ENCODE assay signal across 8 cellular contexts in the genomic region with DNA sequence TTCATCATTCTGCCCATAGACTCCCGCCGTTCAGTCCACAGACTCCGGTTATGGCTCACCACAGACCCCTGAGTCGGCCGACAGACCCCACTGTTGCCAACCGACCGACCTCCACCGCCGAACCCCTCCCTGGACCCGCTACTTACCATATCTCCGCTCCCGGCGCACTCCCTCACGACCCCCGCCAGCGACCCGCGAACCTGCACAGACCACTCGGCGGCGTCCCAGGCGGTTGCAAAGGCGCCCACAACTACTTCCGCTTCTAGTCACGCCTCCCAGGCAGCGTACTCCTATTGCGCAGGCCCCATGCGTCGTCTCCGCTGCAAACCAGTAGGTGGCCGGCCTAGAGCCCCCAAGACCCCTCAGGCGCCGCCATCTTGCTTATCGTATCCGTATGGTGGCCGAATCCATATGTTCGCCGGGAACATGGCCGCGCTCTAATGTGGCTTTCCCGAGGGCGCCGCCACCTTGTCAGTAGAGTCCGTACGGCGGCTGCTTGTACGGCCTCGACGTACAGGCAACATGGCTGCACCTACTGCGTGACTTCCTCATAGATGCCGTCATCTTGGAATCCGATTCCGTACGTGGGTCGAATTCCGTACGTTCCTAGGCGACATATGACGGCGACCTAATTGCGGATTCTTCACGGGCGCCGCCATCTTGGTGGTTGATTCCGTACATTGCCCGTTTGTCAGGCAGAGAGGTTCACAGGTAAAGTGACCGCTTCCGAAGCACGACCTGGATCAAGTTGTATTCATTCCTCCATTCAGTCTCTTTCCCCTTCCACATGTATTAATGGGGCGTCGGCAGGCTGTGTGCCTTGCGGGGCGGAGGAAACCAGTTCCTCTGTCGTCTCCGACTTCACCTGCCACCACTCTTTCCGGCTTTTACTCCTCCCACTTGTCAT. TPM values are rescaled to one million over a fixed set of nuclear protein-coding genes. Genes with fewer than 3 reads are reported as not detected.
A peak's percentile ranks its signal among the peaks of the same experiment; 100 is the strongest.
DNase-seq lines count a peak whose midpoint lies in the region; ATAC-seq, FAIRE-seq and TF ChIP-seq lines count a peak whose summit lies in the region.

A gene (minus strand): TSS at position 252 of the 907 bp plus-strand sequence. CDS start 103 bp downstream, at position 149.

- TF ChIP-seq CTCF in A549 (IDR thresholded peaks at IDR 0.05) (no peak), body of pancreas (IDR thresholded peaks at IDR 0.05) (peak in 4 of 7 experiments; percentile 74 to 83 (median 78)), sigmoid colon (IDR thresholded peaks at IDR 0.05) (peak; percentile 43 to 49 (median 47))

- no peaks in the 10 kb centered on the region for H3K27me3 ChIP-seq in body of pancreas
- H3K27me3 ChIP-seq in sigmoid colon, result no peaks in the 10 kb centered on the region

- H3K9me3 ChIP-seq in A549 (no peaks in the 10 kb centered on the region), body of pancreas (no peaks in the 10 kb centered on the region), sigmoid colon (no peaks in the 10 kb centered on the region)

- intact Hi-C loops in body of pancreas (cut with DNase I) (loop anchor here (10.0 kb wide), 1 partner anchor 67 kb away; no protein-coding TSS in a partner anchor), sigmoid colon (cut with DNase I) (loop anchor here (5.0 to 10.0 kb wide), 4 partner anchors 365 to 1743 kb away; a partner anchor contains a TSS)

- no peak for TF ChIP-seq EP300 in A549 (IDR thresholded peaks at IDR 0.05)
- peak in 1 of 4 donors; percentile 11 for TF ChIP-seq EP300 in sigmoid colon (IDR thresholded peaks at IDR 0.05)

- CTCF ChIA-PET in A549 (lab: Yijun Ruan, JAX), result interaction anchor here (1.7 kb wide), 1 partner anchor 70 kb away, joined by 8 read pairs; no protein-coding TSS in a partner anchor

- no peak for TF ChIP-seq RAD21 in A549 (conservative IDR thresholded peaks at IDR 0.05 in 1 of 2, IDR thresholded peaks at IDR 0.05 in 1 of 2)

- H3K4me1 ChIP-seq in A549 (peaks cover 5% of the 10 kb centered on the region; the same call in 1 of the 3 replicates), body of pancreas (peaks cover 12% of the 10 kb centered on the region), sigmoid colon (peaks cover 0 to 12% (median 8%) of the 10 kb centered on the region in 4 donors)

- peak; percentile 61 for FAIRE-seq in A549 (lab: Jason Lieb, UNC)
- peak; percentile 94 for FAIRE-seq in TTC549 (lab: Jason Lieb, UNC)

- H3K27ac ChIP-seq in A549 (peak within 1 kb of the TSS; percentile 74 to 96), body of pancreas (peak within 1 kb of the TSS; percentile 86 to 96 (median 94)), sigmoid colon (peak within 1 kb of the TSS; percentile 81 to 88 (median 86))

- peak; percentile 95 to 97 for ATAC-seq in A549
- ATAC-seq in HG03066 (IDR thresholded peaks at IDR 0.05; ENCODE audit: low read depth, unreplicated experiment), result peak; percentile 91
- peak; percentile 96 for ATAC-seq in body of pancreas

- peak within 1 kb of the TSS; percentile 70 for H3K4me3 ChIP-seq in A549
- H3K4me3 ChIP-seq in body of pancreas, result peak within 1 kb of the TSS; percentile 82 to 92
- H3K4me3 ChIP-seq in sigmoid colon, result peak within 1 kb of the TSS; percentile 68 to 85 (median 75)

- DNase-seq in A549 (ENCODE audit: low read depth in 1 of 2, low spot score in 1 of 2) (peak; percentile 81 to 99), NCI-H2107 treated with DMSO at 0.1 percent for 48 hours (lab: John Stamatoyannopoulos, UW; ENCODE audit: unreplicated experiment) (peak; percentile 98), body of pancreas (peak; percentile 94 to 99 (median 98)), iPS DF 19.7 (ENCODE audit: low read depth, low spot score) (peak; percentile 92), sigmoid colon (peak; percentile 99)

- peak within 1 kb of the TSS; percentile 90 for H3K4me2 ChIP-seq in A549

- POLR2A ChIA-PET in A549 (lab: Yijun Ruan, JAX), result no interaction called here

- H3K36me3 ChIP-seq in body of pancreas (replicated peaks in 1 of 2; ENCODE audit: insufficient read depth in 1 of 2, low read depth in 2 of 2) (peaks cover 8 to 14% of the 10 kb centered on the region in 2 donors), sigmoid colon (peaks cover 0 to 34% (median 5%) of the 10 kb centered on the region in 4 donors)

- WGBS in A549 (ENCODE audit: missing lambda C conversion rate), result 2% methylated on average over 40 of the region's 76 CpGs
- WGBS in body of pancreas, 2 donors, result 0 to 1% methylated on average over 30 to 76 of the region's 76 CpGs
- WGBS in sigmoid colon, 2 donors, result 0% methylated on average over 76 of the region's 76 CpGs

- peak; percentile 67 for TF ChIP-seq POLR2A in A549 (IDR thresholded peaks at IDR 0.05; ENCODE audit: low read length)
- peak; percentile 75 for TF ChIP-seq POLR2A in GM18526 (IDR thresholded peaks at IDR 0.05; ENCODE audit: extremely low read depth, insufficient read length)
- TF ChIP-seq POLR2A in body of pancreas (IDR thresholded peaks at IDR 0.05), result peak in 2 of 3 donors; percentile 67 to 70
- TF ChIP-seq POLR2A in sigmoid colon (IDR thresholded peaks at IDR 0.05), result peak in 1 of 2 donors; percentile 22

TF ChIP-seq in A549, 52 proteins besides CTCF, POLR2A, EP300 and RAD21 (continues in another document):
- TF ChIP-seq HOXB5 (CRISPR knock-in tag; IDR thresholded peaks at IDR 0.05) (peak; percentile 50; the same call in 1 of the 2 replicates), JUN (IDR thresholded peaks at IDR 0.05) (peak in 1 of 2 experiments; percentile 24; a peak in 1 of 5 replicates), SREBF2 (IDR thresholded peaks at IDR 0.05) (no peak), ZNF302 (CRISPR knock-in tag; IDR thresholded peaks at IDR 0.05) (no peak), CHD4 (IDR thresholded peaks at IDR 0.05; ENCODE audit: borderline replicate concordance) (no peak), RNF2 (IDR thresholded peaks at IDR 0.05; ENCODE audit: borderline replicate concordance, low read depth) (no peak), HOXB13 (CRISPR knock-in tag; IDR thresholded peaks at IDR 0.05; ENCODE audit: low read depth) (peak; percentile 82), FOSB (CRISPR knock-in tag; IDR thresholded peaks at IDR 0.05) (no peak), HDAC2 (IDR thresholded peaks at IDR 0.05) (no peak), RCOR1 (IDR thresholded peaks at IDR 0.05; ENCODE audit: low read depth, low read length) (no peak), GATA3 (IDR thresholded peaks at IDR 0.05; ENCODE audit: borderline replicate concordance) (no peak), HOXA7 (CRISPR knock-in tag; IDR thresholded peaks at IDR 0.05) (no peak)
- TF ChIP-seq, protein P1, sequence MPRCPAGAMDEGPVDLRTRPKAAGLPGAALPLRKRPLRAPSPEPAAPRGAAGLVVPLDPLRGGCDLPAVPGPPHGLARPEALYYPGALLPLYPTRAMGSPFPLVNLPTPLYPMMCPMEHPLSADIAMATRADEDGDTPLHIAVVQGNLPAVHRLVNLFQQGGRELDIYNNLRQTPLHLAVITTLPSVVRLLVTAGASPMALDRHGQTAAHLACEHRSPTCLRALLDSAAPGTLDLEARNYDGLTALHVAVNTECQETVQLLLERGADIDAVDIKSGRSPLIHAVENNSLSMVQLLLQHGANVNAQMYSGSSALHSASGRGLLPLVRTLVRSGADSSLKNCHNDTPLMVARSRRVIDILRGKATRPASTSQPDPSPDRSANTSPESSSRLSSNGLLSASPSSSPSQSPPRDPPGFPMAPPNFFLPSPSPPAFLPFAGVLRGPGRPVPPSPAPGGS (IDR thresholded peaks at IDR 0.05), result no peak
- TF ChIP-seq, protein P2, sequence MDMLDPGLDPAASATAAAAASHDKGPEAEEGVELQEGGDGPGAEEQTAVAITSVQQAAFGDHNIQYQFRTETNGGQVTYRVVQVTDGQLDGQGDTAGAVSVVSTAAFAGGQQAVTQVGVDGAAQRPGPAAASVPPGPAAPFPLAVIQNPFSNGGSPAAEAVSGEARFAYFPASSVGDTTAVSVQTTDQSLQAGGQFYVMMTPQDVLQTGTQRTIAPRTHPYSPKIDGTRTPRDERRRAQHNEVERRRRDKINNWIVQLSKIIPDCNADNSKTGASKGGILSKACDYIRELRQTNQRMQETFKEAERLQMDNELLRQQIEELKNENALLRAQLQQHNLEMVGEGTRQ (IDR thresholded peaks at IDR 0.05), result no peak
- TF ChIP-seq, protein P3, sequence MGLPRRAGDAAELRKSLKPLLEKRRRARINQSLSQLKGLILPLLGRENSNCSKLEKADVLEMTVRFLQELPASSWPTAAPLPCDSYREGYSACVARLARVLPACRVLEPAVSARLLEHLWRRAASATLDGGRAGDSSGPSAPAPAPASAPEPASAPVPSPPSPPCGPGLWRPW (IDR thresholded peaks at IDR 0.05), result no peak
- TF ChIP-seq, protein P4, sequence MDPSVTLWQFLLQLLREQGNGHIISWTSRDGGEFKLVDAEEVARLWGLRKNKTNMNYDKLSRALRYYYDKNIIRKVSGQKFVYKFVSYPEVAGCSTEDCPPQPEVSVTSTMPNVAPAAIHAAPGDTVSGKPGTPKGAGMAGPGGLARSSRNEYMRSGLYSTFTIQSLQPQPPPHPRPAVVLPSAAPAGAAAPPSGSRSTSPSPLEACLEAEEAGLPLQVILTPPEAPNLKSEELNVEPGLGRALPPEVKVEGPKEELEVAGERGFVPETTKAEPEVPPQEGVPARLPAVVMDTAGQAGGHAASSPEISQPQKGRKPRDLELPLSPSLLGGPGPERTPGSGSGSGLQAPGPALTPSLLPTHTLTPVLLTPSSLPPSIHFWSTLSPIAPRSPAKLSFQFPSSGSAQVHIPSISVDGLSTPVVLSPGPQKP (IDR thresholded peaks at IDR 0.05; ENCODE audit: low read depth, low read length), result no peak
- TF ChIP-seq, protein P5, sequence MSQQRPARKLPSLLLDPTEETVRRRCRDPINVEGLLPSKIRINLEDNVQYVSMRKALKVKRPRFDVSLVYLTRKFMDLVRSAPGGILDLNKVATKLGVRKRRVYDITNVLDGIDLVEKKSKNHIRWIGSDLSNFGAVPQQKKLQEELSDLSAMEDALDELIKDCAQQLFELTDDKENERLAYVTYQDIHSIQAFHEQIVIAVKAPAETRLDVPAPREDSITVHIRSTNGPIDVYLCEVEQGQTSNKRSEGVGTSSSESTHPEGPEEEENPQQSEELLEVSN (IDR thresholded peaks at IDR 0.05; ENCODE audit: borderline replicate concordance, low read depth), result no peak

RNA-seq across cellular contexts. Expression of the gene that starts here (rescaled TPM):
- polyA plus RNA-seq in A549 (2011; rRNA removed), result 19.1 and 21.2 TPM in 2 replicates
- 72.5 and 73.3 TPM in 2 replicates for polyA plus RNA-seq in A549 (2012; cell fraction: cytosol; rRNA removed)
- 287 and 335 TPM in 2 replicates for polyA plus RNA-seq in A549 (2012; cell fraction: nucleus; rRNA removed)
- 51.2 to 57.4 TPM (median 54.3 TPM) in 3 replicates for polyA plus RNA-seq in A549 (2017; fragmentation: RNase III; extraction: RNeasy Plus Mini Kit Qiagen cat#74134 plus additional on column Dnase treatment)
- 18.0 and 19.1 TPM in 2 replicates for polyA minus RNA-seq in A549 (2011; rRNA and poly(A)+ RNA removed)
- 100 to 1,000 TPM in 1 of 2 donors, 10 to 100 TPM in 1; 80.7 to 109 TPM for total RNA-seq in body of pancreas
- 10 to 100 TPM; 34.2 to 58.9 (median 51.1) TPM for total RNA-seq in sigmoid colon
- polyA plus RNA-seq in sigmoid colon, result 10 to 100 TPM; 27.0 to 83.2 (median 43.2) TPM

Comparison
In these comparisons a context has a peak if more than half of its experiments do, and no peak if none do; other contexts are left out.
1. Peak in every context shown above with its lines: DNase-seq, ATAC-seq, H3K4me3 ChIP-seq and H3K27ac ChIP-seq.